ENCODE assay signal across 1 cellular context in the genomic region with DNA sequence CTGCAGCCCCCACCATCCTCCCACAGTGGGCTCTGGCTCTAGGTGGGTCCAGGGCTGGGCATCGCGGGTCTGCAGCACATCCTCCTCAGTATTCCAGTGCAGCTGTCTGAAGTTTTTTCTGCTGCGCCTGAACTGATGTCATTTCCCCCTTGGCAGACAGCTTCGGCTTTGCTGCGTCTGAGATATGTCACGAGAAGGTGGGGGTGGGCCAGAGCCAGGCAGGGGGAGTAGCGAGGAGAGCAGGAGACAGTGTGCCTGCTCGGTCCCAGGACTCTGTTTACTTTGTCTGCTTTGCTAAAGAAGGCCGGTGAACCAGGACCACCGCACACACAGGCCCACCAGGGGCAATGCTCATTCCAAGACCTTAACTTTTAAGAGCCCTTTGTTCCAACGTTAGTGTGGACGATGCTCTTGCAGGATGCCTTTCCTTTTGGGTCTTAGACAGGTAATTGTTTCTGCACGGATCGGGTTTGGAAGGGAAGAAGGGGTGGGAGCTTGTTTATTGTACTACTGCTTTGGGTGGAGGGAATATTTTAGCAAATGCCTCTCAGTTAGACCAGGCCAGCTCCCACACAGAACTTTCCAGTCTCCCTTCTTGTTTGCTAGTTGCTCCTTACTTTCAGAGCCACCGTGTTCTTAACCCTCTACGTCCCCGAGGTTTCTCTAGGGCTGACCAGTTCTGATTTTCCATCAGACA.
TF ChIP-seq lines count a peak whose summit lies in the region.

No MANE protein-coding gene starts in this region.

TF ChIP-seq in HepG2, 621 proteins besides CTCF, POLR2A, EP300 and RAD21 (continued from another document and continues in another):
- TF ChIP-seq NFKB2 (CRISPR knock-in tag; IDR thresholded peaks at IDR 0.05; ENCODE audit: borderline replicate concordance), result no peak
- no peak for TF ChIP-seq CBX2 (IDR thresholded peaks at IDR 0.05; ENCODE audit: low read depth, low read length)
- no peak for TF ChIP-seq CBX2 (CRISPR knock-in tag; IDR thresholded peaks at IDR 0.05; ENCODE audit: low read depth)
- TF ChIP-seq, protein P1, sequence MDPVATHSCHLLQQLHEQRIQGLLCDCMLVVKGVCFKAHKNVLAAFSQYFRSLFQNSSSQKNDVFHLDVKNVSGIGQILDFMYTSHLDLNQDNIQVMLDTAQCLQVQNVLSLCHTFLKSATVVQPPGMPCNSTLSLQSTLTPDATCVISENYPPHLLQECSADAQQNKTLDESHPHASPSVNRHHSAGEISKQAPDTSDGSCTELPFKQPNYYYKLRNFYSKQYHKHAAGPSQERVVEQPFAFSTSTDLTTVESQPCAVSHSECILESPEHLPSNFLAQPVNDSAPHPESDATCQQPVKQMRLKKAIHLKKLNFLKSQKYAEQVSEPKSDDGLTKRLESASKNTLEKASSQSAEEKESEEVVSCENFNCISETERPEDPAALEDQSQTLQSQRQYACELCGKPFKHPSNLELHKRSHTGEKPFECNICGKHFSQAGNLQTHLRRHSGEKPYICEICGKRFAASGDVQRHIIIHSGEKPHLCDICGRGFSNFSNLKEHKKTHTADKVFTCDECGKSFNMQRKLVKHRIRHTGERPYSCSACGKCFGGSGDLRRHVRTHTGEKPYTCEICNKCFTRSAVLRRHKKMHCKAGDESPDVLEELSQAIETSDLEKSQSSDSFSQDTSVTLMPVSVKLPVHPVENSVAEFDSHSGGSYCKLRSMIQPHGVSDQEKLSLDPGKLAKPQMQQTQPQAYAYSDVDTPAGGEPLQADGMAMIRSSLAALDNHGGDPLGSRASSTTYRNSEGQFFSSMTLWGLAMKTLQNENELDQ (CRISPR knock-in tag; IDR thresholded peaks at IDR 0.05; ENCODE audit: borderline replicate concordance), result no peak
- TF ChIP-seq RFX5 (IDR thresholded peaks at IDR 0.05; ENCODE audit: low read depth, low read length), result no peak
- TF ChIP-seq, protein P2, sequence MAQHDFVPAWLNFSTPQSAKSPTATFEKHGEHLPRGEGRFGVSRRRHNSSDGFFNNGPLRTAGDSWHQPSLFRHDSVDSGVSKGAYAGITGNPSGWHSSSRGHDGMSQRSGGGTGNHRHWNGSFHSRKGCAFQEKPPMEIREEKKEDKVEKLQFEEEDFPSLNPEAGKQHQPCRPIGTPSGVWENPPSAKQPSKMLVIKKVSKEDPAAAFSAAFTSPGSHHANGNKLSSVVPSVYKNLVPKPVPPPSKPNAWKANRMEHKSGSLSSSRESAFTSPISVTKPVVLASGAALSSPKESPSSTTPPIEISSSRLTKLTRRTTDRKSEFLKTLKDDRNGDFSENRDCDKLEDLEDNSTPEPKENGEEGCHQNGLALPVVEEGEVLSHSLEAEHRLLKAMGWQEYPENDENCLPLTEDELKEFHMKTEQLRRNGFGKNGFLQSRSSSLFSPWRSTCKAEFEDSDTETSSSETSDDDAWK (CRISPR knock-in tag; IDR thresholded peaks at IDR 0.05), result no peak
- TF ChIP-seq, protein P3, sequence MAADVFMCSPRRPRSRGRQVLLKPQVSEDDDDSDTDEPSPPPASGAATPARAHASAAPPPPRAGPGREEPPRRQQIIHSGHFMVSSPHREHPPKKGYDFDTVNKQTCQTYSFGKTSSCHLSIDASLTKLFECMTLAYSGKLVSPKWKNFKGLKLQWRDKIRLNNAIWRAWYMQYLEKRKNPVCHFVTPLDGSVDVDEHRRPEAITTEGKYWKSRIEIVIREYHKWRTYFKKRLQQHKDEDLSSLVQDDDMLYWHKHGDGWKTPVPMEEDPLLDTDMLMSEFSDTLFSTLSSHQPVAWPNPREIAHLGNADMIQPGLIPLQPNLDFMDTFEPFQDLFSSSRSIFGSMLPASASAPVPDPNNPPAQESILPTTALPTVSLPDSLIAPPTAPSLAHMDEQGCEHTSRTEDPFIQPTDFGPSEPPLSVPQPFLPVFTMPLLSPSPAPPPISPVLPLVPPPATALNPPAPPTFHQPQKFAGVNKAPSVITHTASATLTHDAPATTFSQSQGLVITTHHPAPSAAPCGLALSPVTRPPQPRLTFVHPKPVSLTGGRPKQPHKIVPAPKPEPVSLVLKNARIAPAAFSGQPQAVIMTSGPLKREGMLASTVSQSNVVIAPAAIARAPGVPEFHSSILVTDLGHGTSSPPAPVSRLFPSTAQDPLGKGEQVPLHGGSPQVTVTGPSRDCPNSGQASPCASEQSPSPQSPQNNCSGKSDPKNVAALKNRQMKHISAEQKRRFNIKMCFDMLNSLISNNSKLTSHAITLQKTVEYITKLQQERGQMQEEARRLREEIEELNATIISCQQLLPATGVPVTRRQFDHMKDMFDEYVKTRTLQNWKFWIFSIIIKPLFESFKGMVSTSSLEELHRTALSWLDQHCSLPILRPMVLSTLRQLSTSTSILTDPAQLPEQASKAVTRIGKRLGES (CRISPR knock-in tag; IDR thresholded peaks at IDR 0.05; ENCODE audit: borderline replicate concordance), result no peak
- TF ChIP-seq ZNF879 (CRISPR knock-in tag; IDR thresholded peaks at IDR 0.05), result no peak
- TF ChIP-seq ZFP36L2 (CRISPR knock-in tag; IDR thresholded peaks at IDR 0.05), result no peak
- TF ChIP-seq, protein P4, sequence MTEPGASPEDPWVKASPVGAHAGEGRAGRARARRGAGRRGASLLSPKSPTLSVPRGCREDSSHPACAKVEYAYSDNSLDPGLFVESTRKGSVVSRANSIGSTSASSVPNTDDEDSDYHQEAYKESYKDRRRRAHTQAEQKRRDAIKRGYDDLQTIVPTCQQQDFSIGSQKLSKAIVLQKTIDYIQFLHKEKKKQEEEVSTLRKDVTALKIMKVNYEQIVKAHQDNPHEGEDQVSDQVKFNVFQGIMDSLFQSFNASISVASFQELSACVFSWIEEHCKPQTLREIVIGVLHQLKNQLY (CRISPR knock-in tag; IDR thresholded peaks at IDR 0.05), result no peak
- TF ChIP-seq SMC3 (IDR thresholded peaks at IDR 0.05; ENCODE audit: low read length), result no peak
- no peak for TF ChIP-seq IKZF1 (IDR thresholded peaks at IDR 0.05)
- TF ChIP-seq, protein P5, sequence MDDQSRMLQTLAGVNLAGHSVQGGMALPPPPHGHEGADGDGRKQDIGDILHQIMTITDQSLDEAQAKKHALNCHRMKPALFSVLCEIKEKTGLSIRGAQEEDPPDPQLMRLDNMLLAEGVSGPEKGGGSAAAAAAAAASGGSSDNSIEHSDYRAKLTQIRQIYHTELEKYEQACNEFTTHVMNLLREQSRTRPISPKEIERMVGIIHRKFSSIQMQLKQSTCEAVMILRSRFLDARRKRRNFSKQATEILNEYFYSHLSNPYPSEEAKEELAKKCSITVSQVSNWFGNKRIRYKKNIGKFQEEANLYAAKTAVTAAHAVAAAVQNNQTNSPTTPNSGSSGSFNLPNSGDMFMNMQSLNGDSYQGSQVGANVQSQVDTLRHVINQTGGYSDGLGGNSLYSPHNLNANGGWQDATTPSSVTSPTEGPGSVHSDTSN (CRISPR knock-in tag; IDR thresholded peaks at IDR 0.05; ENCODE audit: borderline replicate concordance), result no peak
- no peak for TF ChIP-seq SOX6 (IDR thresholded peaks at IDR 0.05)
- no peak for TF ChIP-seq SOX6 (CRISPR knock-in tag; IDR thresholded peaks at IDR 0.05)
- TF ChIP-seq ZNF446 (CRISPR knock-in tag; IDR thresholded peaks at IDR 0.05), result no peak
- TF ChIP-seq, protein P6, sequence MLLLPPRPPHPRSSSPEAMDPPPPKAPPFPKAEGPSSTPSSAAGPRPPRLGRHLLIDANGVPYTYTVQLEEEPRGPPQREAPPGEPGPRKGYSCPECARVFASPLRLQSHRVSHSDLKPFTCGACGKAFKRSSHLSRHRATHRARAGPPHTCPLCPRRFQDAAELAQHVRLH (CRISPR knock-in tag; IDR thresholded peaks at IDR 0.05; ENCODE audit: borderline replicate concordance, low read depth), result peak; percentile 55; the same call in 1 of the 2 replicates
- no peak for TF ChIP-seq PAWR (CRISPR knock-in tag; IDR thresholded peaks at IDR 0.05; ENCODE audit: borderline replicate concordance)
- TF ChIP-seq AGO2 (optimal IDR thresholded peaks at IDR 0.05; ENCODE audit: low read depth, low read length), result no peak
- TF ChIP-seq, protein P7, sequence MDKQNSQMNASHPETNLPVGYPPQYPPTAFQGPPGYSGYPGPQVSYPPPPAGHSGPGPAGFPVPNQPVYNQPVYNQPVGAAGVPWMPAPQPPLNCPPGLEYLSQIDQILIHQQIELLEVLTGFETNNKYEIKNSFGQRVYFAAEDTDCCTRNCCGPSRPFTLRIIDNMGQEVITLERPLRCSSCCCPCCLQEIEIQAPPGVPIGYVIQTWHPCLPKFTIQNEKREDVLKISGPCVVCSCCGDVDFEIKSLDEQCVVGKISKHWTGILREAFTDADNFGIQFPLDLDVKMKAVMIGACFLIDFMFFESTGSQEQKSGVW (CRISPR knock-in tag; IDR thresholded peaks at IDR 0.05; ENCODE audit: borderline replicate concordance), result no peak
- TF ChIP-seq HHEX (CRISPR knock-in tag; IDR thresholded peaks at IDR 0.05), result no peak
- TF ChIP-seq ZNF20 (CRISPR knock-in tag; IDR thresholded peaks at IDR 0.05), result no peak
- TF ChIP-seq, protein P8, sequence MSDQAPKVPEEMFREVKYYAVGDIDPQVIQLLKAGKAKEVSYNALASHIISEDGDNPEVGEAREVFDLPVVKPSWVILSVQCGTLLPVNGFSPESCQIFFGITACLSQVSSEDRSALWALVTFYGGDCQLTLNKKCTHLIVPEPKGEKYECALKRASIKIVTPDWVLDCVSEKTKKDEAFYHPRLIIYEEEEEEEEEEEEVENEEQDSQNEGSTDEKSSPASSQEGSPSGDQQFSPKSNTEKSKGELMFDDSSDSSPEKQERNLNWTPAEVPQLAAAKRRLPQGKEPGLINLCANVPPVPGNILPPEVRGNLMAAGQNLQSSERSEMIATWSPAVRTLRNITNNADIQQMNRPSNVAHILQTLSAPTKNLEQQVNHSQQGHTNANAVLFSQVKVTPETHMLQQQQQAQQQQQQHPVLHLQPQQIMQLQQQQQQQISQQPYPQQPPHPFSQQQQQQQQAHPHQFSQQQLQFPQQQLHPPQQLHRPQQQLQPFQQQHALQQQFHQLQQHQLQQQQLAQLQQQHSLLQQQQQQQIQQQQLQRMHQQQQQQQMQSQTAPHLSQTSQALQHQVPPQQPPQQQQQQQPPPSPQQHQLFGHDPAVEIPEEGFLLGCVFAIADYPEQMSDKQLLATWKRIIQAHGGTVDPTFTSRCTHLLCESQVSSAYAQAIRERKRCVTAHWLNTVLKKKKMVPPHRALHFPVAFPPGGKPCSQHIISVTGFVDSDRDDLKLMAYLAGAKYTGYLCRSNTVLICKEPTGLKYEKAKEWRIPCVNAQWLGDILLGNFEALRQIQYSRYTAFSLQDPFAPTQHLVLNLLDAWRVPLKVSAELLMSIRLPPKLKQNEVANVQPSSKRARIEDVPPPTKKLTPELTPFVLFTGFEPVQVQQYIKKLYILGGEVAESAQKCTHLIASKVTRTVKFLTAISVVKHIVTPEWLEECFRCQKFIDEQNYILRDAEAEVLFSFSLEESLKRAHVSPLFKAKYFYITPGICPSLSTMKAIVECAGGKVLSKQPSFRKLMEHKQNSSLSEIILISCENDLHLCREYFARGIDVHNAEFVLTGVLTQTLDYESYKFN (CRISPR knock-in tag; conservative IDR thresholded peaks at IDR 0.05), result no peak
- TF ChIP-seq ZKSCAN8 (CRISPR knock-in tag; IDR thresholded peaks at IDR 0.05; ENCODE audit: borderline replicate concordance), result no peak
- TF ChIP-seq, protein P9, sequence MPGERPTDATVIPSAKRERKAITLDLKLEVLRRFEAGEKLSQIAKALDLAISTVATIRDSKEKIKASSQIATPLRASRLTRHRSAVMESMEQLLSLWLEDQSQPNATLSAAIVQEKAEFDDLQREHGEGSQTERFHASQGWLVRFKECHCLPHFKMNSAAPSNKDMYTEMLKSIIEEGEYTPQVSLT (CRISPR knock-in tag; IDR thresholded peaks at IDR 0.05; ENCODE audit: borderline replicate concordance, low read depth), result no peak
- no peak for TF ChIP-seq ZSCAN20 (CRISPR knock-in tag; IDR thresholded peaks at IDR 0.05; ENCODE audit: borderline replicate concordance)
- TF ChIP-seq ZNF572 (CRISPR knock-in tag; IDR thresholded peaks at IDR 0.05), result no peak
- TF ChIP-seq PHF5A (CRISPR knock-in tag; IDR thresholded peaks at IDR 0.05; ENCODE audit: low read depth, unreplicated experiment), result no peak
- TF ChIP-seq FIP1L1 (IDR thresholded peaks at IDR 0.05; ENCODE audit: borderline replicate concordance, insufficient read depth, low read depth, low read length), result no peak
- no peak for TF ChIP-seq SKI (IDR thresholded peaks at IDR 0.05; ENCODE audit: partially characterized antibody)
- TF ChIP-seq MATR3 (CRISPR knock-in tag; IDR thresholded peaks at IDR 0.05), result no peak
- TF ChIP-seq PRMT3 (CRISPR knock-in tag; IDR thresholded peaks at IDR 0.05; ENCODE audit: borderline replicate concordance, low read depth), result no peak
- TF ChIP-seq ZNF367 (CRISPR knock-in tag; IDR thresholded peaks at IDR 0.05; ENCODE audit: borderline replicate concordance), result no peak
- TF ChIP-seq SIN3A (IDR thresholded peaks at IDR 0.05; ENCODE audit: borderline replicate concordance, low read depth, low read length), result no peak
- TF ChIP-seq HNRNPH1 (optimal IDR thresholded peaks at IDR 0.05; ENCODE audit: low read depth, low read length), result no peak
- 0 out of 2 replicates have a peak, but pooled peaks have one; percentile 19 for TF ChIP-seq PHF8 (CRISPR knock-in tag; IDR thresholded peaks at IDR 0.05)
- no peak for TF ChIP-seq FOXK2 (IDR thresholded peaks at IDR 0.05)
- TF ChIP-seq MTA1 (CRISPR knock-in tag; IDR thresholded peaks at IDR 0.05; ENCODE audit: borderline replicate concordance), result no peak
- TF ChIP-seq, protein P10, sequence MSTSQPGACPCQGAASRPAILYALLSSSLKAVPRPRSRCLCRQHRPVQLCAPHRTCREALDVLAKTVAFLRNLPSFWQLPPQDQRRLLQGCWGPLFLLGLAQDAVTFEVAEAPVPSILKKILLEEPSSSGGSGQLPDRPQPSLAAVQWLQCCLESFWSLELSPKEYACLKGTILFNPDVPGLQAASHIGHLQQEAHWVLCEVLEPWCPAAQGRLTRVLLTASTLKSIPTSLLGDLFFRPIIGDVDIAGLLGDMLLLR (CRISPR knock-in tag; IDR thresholded peaks at IDR 0.05), result no peak
- TF ChIP-seq ZNF83 (CRISPR knock-in tag; IDR thresholded peaks at IDR 0.05; ENCODE audit: borderline replicate concordance), result no peak
- TF ChIP-seq, protein P11, sequence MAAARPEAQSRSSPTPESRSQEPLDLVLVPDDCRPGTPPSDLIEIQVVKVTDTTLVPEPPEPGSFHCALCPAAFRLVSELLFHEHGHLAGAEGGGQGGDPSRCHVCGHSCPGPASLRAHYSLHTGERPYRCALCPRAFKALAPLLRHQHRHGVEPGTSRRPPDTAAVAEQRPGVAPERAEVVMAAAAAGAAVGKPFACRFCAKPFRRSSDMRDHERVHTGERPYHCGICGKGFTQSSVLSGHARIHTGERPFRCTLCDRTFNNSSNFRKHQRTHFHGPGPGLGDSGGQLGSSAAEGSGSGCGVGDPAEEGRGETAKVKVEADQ (CRISPR knock-in tag; IDR thresholded peaks at IDR 0.05; ENCODE audit: borderline replicate concordance), result no peak
- no peak for TF ChIP-seq ZNF34 (CRISPR knock-in tag; IDR thresholded peaks at IDR 0.05; ENCODE audit: borderline replicate concordance)
- TF ChIP-seq, protein P12, sequence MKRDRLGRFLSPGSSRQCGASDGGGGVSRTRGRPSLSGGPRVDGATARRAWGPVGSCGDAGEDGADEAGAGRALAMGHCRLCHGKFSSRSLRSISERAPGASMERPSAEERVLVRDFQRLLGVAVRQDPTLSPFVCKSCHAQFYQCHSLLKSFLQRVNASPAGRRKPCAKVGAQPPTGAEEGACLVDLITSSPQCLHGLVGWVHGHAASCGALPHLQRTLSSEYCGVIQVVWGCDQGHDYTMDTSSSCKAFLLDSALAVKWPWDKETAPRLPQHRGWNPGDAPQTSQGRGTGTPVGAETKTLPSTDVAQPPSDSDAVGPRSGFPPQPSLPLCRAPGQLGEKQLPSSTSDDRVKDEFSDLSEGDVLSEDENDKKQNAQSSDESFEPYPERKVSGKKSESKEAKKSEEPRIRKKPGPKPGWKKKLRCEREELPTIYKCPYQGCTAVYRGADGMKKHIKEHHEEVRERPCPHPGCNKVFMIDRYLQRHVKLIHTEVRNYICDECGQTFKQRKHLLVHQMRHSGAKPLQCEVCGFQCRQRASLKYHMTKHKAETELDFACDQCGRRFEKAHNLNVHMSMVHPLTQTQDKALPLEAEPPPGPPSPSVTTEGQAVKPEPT (CRISPR knock-in tag; IDR thresholded peaks at IDR 0.05; ENCODE audit: low read depth), result no peak
